In the genomic region with DNA sequence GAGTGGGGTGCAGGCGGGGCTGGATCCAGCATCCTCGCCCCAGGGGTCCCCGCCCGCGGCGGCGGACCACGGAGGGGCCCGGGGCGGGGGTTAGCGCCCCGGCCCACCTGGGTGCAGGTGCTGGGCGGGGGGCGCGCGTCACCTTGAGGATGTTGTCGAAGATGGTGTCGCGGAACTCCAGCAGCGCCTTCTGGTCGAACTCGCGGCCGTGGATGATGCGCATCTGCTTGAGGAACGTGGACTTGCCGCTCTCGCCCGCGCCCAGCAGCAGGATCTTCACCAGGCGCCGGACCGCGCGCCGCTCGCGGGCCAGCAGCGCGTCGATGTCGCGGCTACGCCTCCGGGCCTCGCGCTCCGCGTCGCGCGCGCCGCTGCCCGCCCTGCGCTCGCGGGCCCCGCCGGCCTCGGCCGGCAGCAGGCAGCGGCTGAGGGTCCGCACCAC, we compare ENCODE assay signal across 8 cellular contexts. TPM values are rescaled to one million over a fixed set of nuclear protein-coding genes. Genes with fewer than 3 reads are reported as not detected.
DNase-seq lines count a peak whose midpoint lies in the region; ATAC-seq and TF ChIP-seq lines count a peak whose summit lies in the region.

No MANE protein-coding gene starts in this region.

- peak; percentile 42 for DNase-seq in AG10803 (ENCODE audit: low read depth)
- no peak for DNase-seq in NT2/D1 (ENCODE audit: low read depth, low spot score)
- DNase-seq in activated naive CD8-positive, alpha-beta T cell treated with anti-CD3 and anti-CD28 coated beads, Interleukin-2, amount 50 U/mL, for 24 hours, result peak; percentile 36
- DNase-seq in iPS DF 6.9 (ENCODE audit: low read depth, low spot score), result no peak
- no peak for DNase-seq in NCI-H1092 treated with DMSO at 0.1 percent for 48 hours (lab: John Stamatoyannopoulos, UW)
- DNase-seq in HK-2 (ENCODE audit: unreplicated experiment), result no peak

- peak overlapping the region; percentile 74 for H3K4me3 ChIP-seq in AG10803 (ENCODE audit: low read length)
- peak overlapping the region; percentile 93 for H3K4me3 ChIP-seq in NT2/D1 (ENCODE audit: insufficient read length, low read depth)
- peak overlapping the region; percentile 71 for H3K4me3 ChIP-seq in iPS DF 6.9 (ENCODE audit: low read length)
- H3K4me3 ChIP-seq in skeletal muscle satellite cell (ENCODE audit: low read length), result peak overlapping the region; percentile 85

- no peak overlapping the region for H3K27ac ChIP-seq in iPS DF 6.9 (ENCODE audit: low read length)

- peaks cover 4% of the 10 kb centered on the region for H3K4me1 ChIP-seq in NT2/D1 (ENCODE audit: insufficient read depth, insufficient read length)
- H3K4me1 ChIP-seq in iPS DF 6.9 (ENCODE audit: control insufficient read depth, insufficient read depth, low read length), result no peaks in the 10 kb centered on the region; the same call in 1 of the 2 replicates
- peaks cover 19% of the 10 kb centered on the region for H3K4me1 ChIP-seq in skeletal muscle satellite cell (ENCODE audit: control insufficient read depth, insufficient read depth, low read length)

- ATAC-seq in GM21528 (IDR thresholded peaks at IDR 0.05; ENCODE audit: low FRiP score, unreplicated experiment), result peak; percentile 18
- ATAC-seq in activated naive CD8-positive, alpha-beta T cell treated with anti-CD3 and anti-CD28 coated beads, Interleukin-2, amount 50 U/mL, for 24 hours, result no peak

- H3K27me3 ChIP-seq in NT2/D1 (ENCODE audit: insufficient read depth, insufficient read length) (no peaks in the 10 kb centered on the region), iPS DF 6.9 (ENCODE audit: control insufficient read depth, insufficient read depth, low read length) (no peaks in the 10 kb centered on the region), skeletal muscle satellite cell (ENCODE audit: control insufficient read depth, insufficient read depth, low read length) (no peaks in the 10 kb centered on the region)

- no peak for TF ChIP-seq CTCF in AG10803 (conservative IDR thresholded peaks at IDR 0.05; ENCODE audit: low read length)

- H3K27me3 Mint-ChIP-seq in activated naive CD8-positive, alpha-beta T cell treated with anti-CD3 and anti-CD28 coated beads, Interleukin-2, amount 50 U/mL, for 24 hours, result no peaks in the 10 kb centered on the region

- H3K4me1 Mint-ChIP-seq in activated naive CD8-positive, alpha-beta T cell treated with anti-CD3 and anti-CD28 coated beads, Interleukin-2, amount 50 U/mL, for 24 hours, result peaks cover 49% of the 10 kb centered on the region

- no peak overlapping the region for H3K27ac Mint-ChIP-seq in activated naive CD8-positive, alpha-beta T cell treated with anti-CD3 and anti-CD28 coated beads, Interleukin-2, amount 50 U/mL, for 24 hours

- H3K4me2 ChIP-seq in skeletal muscle satellite cell (ENCODE audit: low read length), result peak overlapping the region; percentile 90

- H3K4me3 Mint-ChIP-seq in activated naive CD8-positive, alpha-beta T cell treated with anti-CD3 and anti-CD28 coated beads, Interleukin-2, amount 50 U/mL, for 24 hours, result peak overlapping the region; percentile 79

- peaks cover 14% of the 10 kb centered on the region for H3K36me3 Mint-ChIP-seq in activated naive CD8-positive, alpha-beta T cell treated with anti-CD3 and anti-CD28 coated beads, Interleukin-2, amount 50 U/mL, for 24 hours (ENCODE audit: low read depth)

- H3K36me3 ChIP-seq in NT2/D1 (ENCODE audit: insufficient read depth, insufficient read length, low read length) (peaks cover 37% of the 10 kb centered on the region), iPS DF 6.9 (ENCODE audit: control insufficient read depth, insufficient read depth, low read length) (no peaks in the 10 kb centered on the region), skeletal muscle satellite cell (ENCODE audit: insufficient read depth, low read length) (peaks cover 3% of the 10 kb centered on the region)

- WGBS in iPS DF 6.9 (ENCODE audit: insufficient coverage, insufficient read length), result no CpG with 5 or more reads among the region's 64 CpGs

- H3K9me3 ChIP-seq in NT2/D1 (ENCODE audit: insufficient read depth, low read length) (no peaks in the 10 kb centered on the region), iPS DF 6.9 (ENCODE audit: control insufficient read depth, insufficient read depth, low read length) (no peaks in the 10 kb centered on the region), skeletal muscle satellite cell (replicated peaks; ENCODE audit: low read length) (no peaks in the 10 kb centered on the region)

- H3K9ac ChIP-seq in NT2/D1 (ENCODE audit: insufficient read length, low read depth), result peak overlapping the region; percentile 94
- peak overlapping the region; percentile 90 for H3K9ac ChIP-seq in skeletal muscle satellite cell (ENCODE audit: low read depth, low read length)

- no peaks in the 10 kb centered on the region for H3K9me3 Mint-ChIP-seq in activated naive CD8-positive, alpha-beta T cell treated with anti-CD3 and anti-CD28 coated beads, Interleukin-2, amount 50 U/mL, for 24 hours

RNA-seq across cellular contexts. Expression of a gene that starts 0.4 kb away (rescaled TPM):
- 22.3 and 25.1 TPM in 2 replicates for total RNA-seq in skeletal muscle satellite cell (2012; rRNA removed)

Comparison
In these comparisons a context has a peak if more than half of its experiments do, and no peak if none do; other contexts are left out.
1. DNase-seq: peak in AG10803 (single experiment) and activated naive CD8-positive, alpha-beta T cell treated with anti-CD3 and anti-CD28 coated beads, Interleukin-2, amount 50 U/mL, for 24 hours (single experiment); none in NT2/D1 (single experiment), iPS DF 6.9 (single experiment), NCI-H1092 treated with DMSO at 0.1 percent for 48 hours (single experiment) and HK-2 (single experiment).
2. Peak in every context shown above with its lines, with median percentiles within 50 percentile points of each other: H3K4me3 ChIP-seq.